In the genomic region with DNA sequence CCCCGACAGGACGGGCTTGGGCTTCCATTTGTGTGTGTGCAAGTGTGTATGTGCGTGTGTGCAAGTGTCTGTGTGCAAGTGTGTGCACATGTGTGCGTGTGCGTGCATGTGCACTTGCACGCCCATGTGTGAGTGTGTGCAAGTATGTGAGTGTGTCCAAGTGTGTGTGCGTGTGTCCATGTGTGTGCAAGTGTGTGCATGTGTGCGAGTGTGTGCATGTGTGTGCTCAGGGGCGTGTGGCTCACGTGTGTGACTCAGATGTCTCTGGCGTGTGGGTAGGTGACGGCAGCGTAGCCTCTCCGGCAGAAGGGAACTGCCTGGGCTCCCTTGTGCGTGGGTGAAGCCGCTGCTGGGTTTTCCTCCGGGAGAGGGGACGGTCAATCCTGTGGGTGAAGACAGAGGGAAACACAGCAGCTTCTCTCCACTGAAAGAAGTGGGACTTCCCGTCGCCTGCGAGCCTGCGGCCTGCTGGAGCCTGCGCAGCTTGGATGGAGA, we compare ENCODE assay signal across 13 cellular contexts. TPM values are rescaled to one million over a fixed set of nuclear protein-coding genes. Genes with fewer than 3 reads are reported as not detected.
DNase-seq lines count a peak whose midpoint lies in the region; ATAC-seq and TF ChIP-seq lines count a peak whose summit lies in the region.
"Had no signal": no experiment of that assay in that cellular context is flagged by ENCODE, and none has a peak within 500 bp of the region (broad histone marks: within the 10 kb centered on the region; RNA-seq: fewer than 3 reads in every experiment).

No MANE protein-coding gene starts in this region.

- ATAC-seq in GM18858 (IDR thresholded peaks at IDR 0.05; ENCODE audit: unreplicated experiment) (no peak), GM18505 (IDR thresholded peaks at IDR 0.05; ENCODE audit: unreplicated experiment) (no peak), HG03342 (IDR thresholded peaks at IDR 0.05; ENCODE audit: unreplicated experiment) (no peak)

- no peak overlapping the region for H3K27ac ChIP-seq in esophagus muscularis mucosa (replicated peaks in 1 of 4)
- no peak overlapping the region for H3K27ac ChIP-seq in sigmoid colon
- H3K27ac ChIP-seq: right atrium auricular region had no signal

- peak overlapping the region; percentile 73 for H3K4me3 Mint-ChIP-seq in activated CD4-positive, alpha-beta T cell treated with anti-CD3 and anti-CD28 coated beads, Interleukin-2, amount 10 ng/mL, durations not matched to agents 24 days and 14 days

- H3K9me3 ChIP-seq in NT2/D1 (ENCODE audit: insufficient read depth, low read length) (no peaks in the 10 kb centered on the region), esophagus muscularis mucosa (no peaks in the 10 kb centered on the region), sigmoid colon (no peaks in the 10 kb centered on the region)
- H3K9me3 ChIP-seq: right atrium auricular region had no signal

- peak overlapping the region; percentile 51 for H3K9ac ChIP-seq in NT2/D1 (ENCODE audit: insufficient read length, low read depth)

- TF ChIP-seq EP300 in esophagus muscularis mucosa (IDR thresholded peaks at IDR 0.05): no peak
- no peak for TF ChIP-seq EP300 in sigmoid colon (IDR thresholded peaks at IDR 0.05)

- no peaks in the 10 kb centered on the region for H3K9me3 Mint-ChIP-seq in activated CD4-positive, alpha-beta T cell treated with anti-CD3 and anti-CD28 coated beads, Interleukin-2, amount 10 ng/mL, durations not matched to agents 24 days and 14 days
- H3K9me3 Mint-ChIP-seq: activated naive CD4-positive, alpha-beta T cell treated with anti-CD3 and anti-CD28 coated beads, Interleukin-2, amount 50 U/mL, for 72 hours had no signal

- H3K4me1 ChIP-seq in NT2/D1 (ENCODE audit: insufficient read depth, insufficient read length) (peaks cover 13% of the 10 kb centered on the region), esophagus muscularis mucosa (peaks cover 0 to 10% (median 9%) of the 10 kb centered on the region in 4 donors), sigmoid colon (peaks cover 0 to 6% (median 2%) of the 10 kb centered on the region in 4 donors)

- H3K36me3 ChIP-seq in NT2/D1 (ENCODE audit: insufficient read depth, insufficient read length, low read length): no peaks in the 10 kb centered on the region
- H3K36me3 ChIP-seq in esophagus muscularis mucosa: no peaks in the 10 kb centered on the region
- no peaks in the 10 kb centered on the region for H3K36me3 ChIP-seq in sigmoid colon
- H3K36me3 ChIP-seq: right atrium auricular region had no signal

- WGBS in esophagus muscularis mucosa: 80% methylated on average over 22 of the region's 23 CpGs
- WGBS in sigmoid colon, 2 donors: 83 to 88% methylated on average over 23 of the region's 23 CpGs

- peaks cover 19% of the 10 kb centered on the region for H3K36me3 Mint-ChIP-seq in activated CD4-positive, alpha-beta T cell treated with anti-CD3 and anti-CD28 coated beads, Interleukin-2, amount 10 ng/mL, durations not matched to agents 24 days and 14 days (ENCODE audit: low read depth)
- H3K36me3 Mint-ChIP-seq: activated naive CD4-positive, alpha-beta T cell treated with anti-CD3 and anti-CD28 coated beads, Interleukin-2, amount 50 U/mL, for 72 hours had no signal

- peak overlapping the region; percentile 17 for H3K4me3 ChIP-seq in NT2/D1 (ENCODE audit: insufficient read length, low read depth)
- H3K4me3 ChIP-seq in esophagus muscularis mucosa: peak overlapping the region in 1 of 4 donors; percentile 49
- H3K4me3 ChIP-seq in sigmoid colon: no peak overlapping the region

- peaks cover 10% of the 10 kb centered on the region for H3K27me3 Mint-ChIP-seq in activated CD4-positive, alpha-beta T cell treated with anti-CD3 and anti-CD28 coated beads, Interleukin-2, amount 10 ng/mL, durations not matched to agents 24 days and 14 days

- no peak overlapping the region for H3K27ac Mint-ChIP-seq in activated CD4-positive, alpha-beta T cell treated with anti-CD3 and anti-CD28 coated beads, Interleukin-2, amount 10 ng/mL, durations not matched to agents 24 days and 14 days

- TF ChIP-seq CTCF in esophagus muscularis mucosa (IDR thresholded peaks at IDR 0.05) (no peak), sigmoid colon (IDR thresholded peaks at IDR 0.05) (no peak)

- intact Hi-C loops in activated CD4-positive, alpha-beta T cell treated with anti-CD3 and anti-CD28 coated beads, Interleukin-2, amount 10 ng/mL, durations not matched to agents 24 days and 14 days (cut with micrococcal nuclease): loop anchor here (2.0 kb wide), 1 partner anchor 129 kb away; the partner anchor contains the start of gene PYCARD
- intact Hi-C loops in esophagus muscularis mucosa (cut with DNase I) (no loop called here), sigmoid colon (cut with DNase I) (no loop called here)

- H3K27me3 ChIP-seq in NT2/D1 (ENCODE audit: insufficient read depth, insufficient read length): peaks cover 38% of the 10 kb centered on the region
- H3K27me3 ChIP-seq in esophagus muscularis mucosa: peaks cover 5 to 87% (median 19%) of the 10 kb centered on the region in 4 donors
- H3K27me3 ChIP-seq in sigmoid colon: peaks cover 2 to 84% (median 42%) of the 10 kb centered on the region in 3 donors

- TF ChIP-seq POLR2A in esophagus muscularis mucosa (IDR thresholded peaks at IDR 0.05; ENCODE audit: low read depth): no peak
- TF ChIP-seq POLR2A in sigmoid colon (IDR thresholded peaks at IDR 0.05): no peak
- no peak for TF ChIP-seq POLR2A in GM18505 (IDR thresholded peaks at IDR 0.05; ENCODE audit: borderline replicate concordance, extremely low read depth, insufficient read depth, insufficient read length)

- no peak for DNase-seq in activated CD4-positive, alpha-beta T cell treated with anti-CD3 and anti-CD28 coated beads, Interleukin-2, amount 10 ng/mL, durations not matched to agents 24 days and 14 days
- no peak for DNase-seq in activated CD4-positive, alpha-beta T cell treated with anti-CD3 and anti-CD28 coated beads for 4 hours
- DNase-seq in NT2/D1 (ENCODE audit: low read depth, low spot score) (no peak), esophagus muscularis mucosa (ENCODE audit: extremely low spot score) (peak; percentile 24), sigmoid colon (peak; percentile 17)
- DNase-seq: ACHN, Karpas-422, NCI-H226 had no signal

- H3K4me1 Mint-ChIP-seq in activated CD4-positive, alpha-beta T cell treated with anti-CD3 and anti-CD28 coated beads, Interleukin-2, amount 10 ng/mL, durations not matched to agents 24 days and 14 days: peaks cover 21% of the 10 kb centered on the region

RNA-seq across cellular contexts. Expression of gene ITGAX, which starts 23.1 kb away (rescaled TPM):
- 44.3 and 45.9 TPM in 2 replicates for total RNA-seq in activated CD4-positive, alpha-beta T cell treated with anti-CD3 and anti-CD28 coated beads, Interleukin-2, amount 10 ng/mL, durations not matched to agents 24 days and 14 days
- 10 to 100 TPM in 1 of 4 donors, 1 to 10 TPM in 2, under 1 TPM in 1; 0.71 to 11.3 (median 3.4) TPM for total RNA-seq in esophagus muscularis mucosa
- 1 to 10 TPM in 2 of 4 donors, under 1 TPM in 2; 0.66 to 3.8 (median 1.8) TPM for total RNA-seq in sigmoid colon
- polyA plus RNA-seq in sigmoid colon: 1 to 10 TPM in 2 of 3 donors, under 1 TPM in 1; 0.60 to 7.6 (median 1.8) TPM

Comparison
In these comparisons a context has a peak if more than half of its experiments do, and no peak if none do; other contexts are left out.
1. DNase-seq: peak in esophagus muscularis mucosa (single experiment) and sigmoid colon (single experiment); none in activated CD4-positive, alpha-beta T cell treated with anti-CD3 and anti-CD28 coated beads, Interleukin-2, amount 10 ng/mL, durations not matched to agents 24 days and 14 days (single experiment), activated CD4-positive, alpha-beta T cell treated with anti-CD3 and anti-CD28 coated beads for 4 hours (0 of 2) and NT2/D1 (single experiment).